In the genomic region with DNA sequence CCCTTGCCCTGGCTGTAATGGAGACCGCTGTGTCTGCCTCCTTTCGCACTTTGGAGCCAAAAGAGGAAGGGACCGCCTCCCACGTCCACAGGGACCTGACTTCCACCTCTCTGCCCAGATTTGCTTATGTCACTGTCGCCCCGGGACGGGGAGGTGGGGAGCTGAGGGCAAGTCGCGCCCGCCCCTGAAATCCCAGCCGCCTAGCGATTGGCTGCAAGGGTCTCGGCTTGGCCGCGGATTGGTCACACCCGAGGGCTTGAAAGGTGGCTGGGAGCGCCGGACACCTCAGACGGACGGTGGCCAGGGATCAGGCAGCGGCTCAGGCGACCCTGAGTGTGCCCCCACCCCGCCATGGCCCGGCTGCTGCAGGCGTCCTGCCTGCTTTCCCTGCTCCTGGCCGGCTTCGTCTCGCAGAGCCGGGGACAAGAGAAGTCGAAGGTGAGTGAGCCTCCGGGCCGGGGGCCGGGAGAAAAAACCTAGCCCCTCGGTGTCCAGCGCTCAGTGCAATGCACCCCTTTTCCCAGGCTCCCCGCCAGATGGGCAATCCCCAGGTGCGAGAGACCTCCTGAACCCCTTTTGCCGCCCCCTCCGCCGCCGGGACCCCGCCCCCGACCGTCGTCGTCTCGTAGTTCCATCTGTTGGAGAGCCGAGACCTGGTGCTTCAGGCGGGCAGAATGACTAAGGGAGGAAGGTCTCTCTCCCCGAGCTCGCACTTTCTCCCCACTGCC, we compare ENCODE assay signal across 8 cellular contexts. TPM values are rescaled to one million over a fixed set of nuclear protein-coding genes. Genes with fewer than 3 reads are reported as not detected.
DNase-seq lines count a peak whose midpoint lies in the region; ATAC-seq and TF ChIP-seq lines count a peak whose summit lies in the region.

A gene with protein sequence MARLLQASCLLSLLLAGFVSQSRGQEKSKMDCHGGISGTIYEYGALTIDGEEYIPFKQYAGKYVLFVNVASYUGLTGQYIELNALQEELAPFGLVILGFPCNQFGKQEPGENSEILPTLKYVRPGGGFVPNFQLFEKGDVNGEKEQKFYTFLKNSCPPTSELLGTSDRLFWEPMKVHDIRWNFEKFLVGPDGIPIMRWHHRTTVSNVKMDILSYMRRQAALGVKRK (plus strand): TSS at position 288 of the 728 bp plus-strand sequence. CDS start 64 bp downstream, at position 352.

- 0 to 1% (median 1%) methylated on average over 36 to 51 of the region's 51 CpGs for WGBS in ovary, 3 donors

- H3K4me1 ChIP-seq in ascending aorta (peaks cover 23 to 36% of the 10 kb centered on the region in 2 donors), left ventricle myocardium inferior (peaks cover 73% of the 10 kb centered on the region), ovary (ENCODE audit: insufficient read depth) (peaks cover 22% of the 10 kb centered on the region)

- peak; percentile 79 for TF ChIP-seq POLR2A in ovary (IDR thresholded peaks at IDR 0.05)

- no peaks in the 10 kb centered on the region for H3K9me3 ChIP-seq in ascending aorta
- H3K9me3 ChIP-seq in left ventricle myocardium inferior (replicated peaks), result no peaks in the 10 kb centered on the region
- no peaks in the 10 kb centered on the region for H3K9me3 ChIP-seq in ovary

- H3K4me3 ChIP-seq in ascending aorta, result peak within 1 kb of the TSS; percentile 76 to 87
- H3K4me3 ChIP-seq in left ventricle myocardium inferior, result peak within 1 kb of the TSS; percentile 97
- peak within 1 kb of the TSS; percentile 64 for H3K4me3 ChIP-seq in ovary

- TF ChIP-seq CTCF in ascending aorta (IDR thresholded peaks at IDR 0.05), result no peak
- TF ChIP-seq CTCF in left ventricle myocardium inferior (IDR thresholded peaks at IDR 0.05; ENCODE audit: borderline replicate concordance), result no peak
- no peak for TF ChIP-seq CTCF in ovary (IDR thresholded peaks at IDR 0.05)

- DNase-seq in NCI-H2081 (lab: John Stamatoyannopoulos, UW) (peak; percentile 30 to 51), NCI-H2081 treated with DMSO at 0.1 percent for 48 hours (lab: John Stamatoyannopoulos, UW) (no peak), NCI-H748 (lab: John Stamatoyannopoulos, UW; ENCODE audit: unreplicated experiment) (peak; percentile 76), ascending aorta (ENCODE audit: low spot score in 2 of 2) (peak; percentile 92 to 98), left ventricle myocardium inferior (peak; percentile 96), ovary (peak; percentile 82 to 91 (median 84))

- H3K36me3 ChIP-seq in ascending aorta, result peaks cover 2 to 3% of the 10 kb centered on the region in 2 donors
- peaks cover 13% of the 10 kb centered on the region for H3K36me3 ChIP-seq in left ventricle myocardium inferior
- H3K36me3 ChIP-seq in ovary, result no peaks in the 10 kb centered on the region

- H3K27me3 ChIP-seq in ascending aorta (no peaks in the 10 kb centered on the region), left ventricle myocardium inferior (ENCODE audit: low read depth) (no peaks in the 10 kb centered on the region), ovary (no peaks in the 10 kb centered on the region)

- H3K27ac ChIP-seq in ascending aorta (peak within 1 kb of the TSS; percentile 91 to 93), left ventricle myocardium inferior (replicated peaks) (peak within 1 kb of the TSS; percentile 97), ovary (peak within 1 kb of the TSS; percentile 28 to 51)

- TF ChIP-seq EP300 in ovary (IDR thresholded peaks at IDR 0.05), result no peak

- intact Hi-C loops in ascending aorta (cut with DNase I), result loop anchor here (5.0 kb wide), 2 partner anchors 62 to 238 kb away; partner anchors contain the start of gene TNIP1
- intact Hi-C loops in left ventricle myocardium inferior (cut with micrococcal nuclease), result no loop called here
- intact Hi-C loops in ovary (cut with DNase I), result loop anchor here in 1 of 4 donors (5.0 kb wide), 1 partner anchor 558 kb away; no protein-coding TSS in a partner anchor

- ATAC-seq in HG02798 (IDR thresholded peaks at IDR 0.05; ENCODE audit: poor library complexity, unreplicated experiment) (peak; percentile 72), GM18861 (IDR thresholded peaks at IDR 0.05; ENCODE audit: unreplicated experiment) (no peak)

RNA-seq across cellular contexts. Expression of the gene that starts here (rescaled TPM):
- total RNA-seq in ascending aorta, result 2,056 TPM
- 744 TPM for total RNA-seq in left ventricle myocardium inferior
- total RNA-seq in ovary, result 100 to 1,000 TPM; 110 to 380 (median 269) TPM
- polyA plus RNA-seq in ovary, result 100 to 1,000 TPM; 635 to 827 TPM

Comparison
In these comparisons a context has a peak if more than half of its experiments do, and no peak if none do; other contexts are left out.
1. H3K27ac ChIP-seq: peak in every context shown above with its lines; median percentile 97 in left ventricle myocardium inferior; 92 in ascending aorta; 40 in ovary.